1 cellular context compared by ENCODE assay signal in the genomic region with DNA sequence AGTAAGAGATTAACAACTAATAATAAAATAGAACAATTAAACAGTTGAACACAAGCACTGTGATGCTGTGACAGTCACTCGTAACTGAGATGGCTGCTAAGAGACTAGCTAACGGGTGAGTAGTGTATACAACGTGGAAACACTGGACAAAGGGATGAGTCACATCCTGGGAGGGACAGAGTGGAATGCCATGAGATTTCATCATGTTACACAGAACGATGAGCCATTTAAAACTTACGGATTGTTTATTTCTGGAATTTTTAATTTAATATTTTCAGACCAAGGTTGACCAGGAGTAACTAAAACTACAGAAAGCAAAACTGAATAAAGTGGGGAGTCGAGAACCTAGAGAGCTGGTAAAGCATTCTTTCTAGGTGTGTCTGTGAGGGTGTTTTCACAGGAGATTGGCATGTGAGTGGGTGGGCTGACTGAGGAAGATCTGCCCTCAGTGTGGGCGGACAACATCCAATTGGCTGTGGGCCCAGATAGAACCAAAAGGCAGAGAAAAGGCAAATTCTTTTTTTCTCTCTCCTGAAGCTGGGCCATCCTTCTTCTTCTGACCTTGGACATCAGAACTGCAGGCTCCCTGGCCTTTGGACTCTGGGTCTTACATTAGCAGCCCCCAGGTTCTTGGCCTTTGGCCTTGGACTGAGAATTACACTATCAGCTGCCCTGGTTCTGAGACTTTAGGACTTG.
TF ChIP-seq lines count a peak whose summit lies in the region.

No MANE protein-coding gene starts in this region.

TF ChIP-seq in H1, 55 proteins besides CTCF, POLR2A, EP300 and RAD21:
- no peak for TF ChIP-seq RFX5 (IDR thresholded peaks at IDR 0.05; ENCODE audit: borderline replicate concordance, low read depth, low read length)
- 0 out of 2 replicates have a peak, but pooled peaks have one; percentile 13 for TF ChIP-seq JUND (IDR thresholded peaks at IDR 0.05; ENCODE audit: low read length)
